In genomic region chr10:32995751-32996150, GRCh38 we compare ENCODE assay signal across 11 cellular contexts. TPM values are rescaled to one million over a fixed set of nuclear protein-coding genes. Genes with fewer than 3 reads are reported as not detected.
A peak's percentile ranks its signal among the peaks of the same experiment; 100 is the strongest.
DNase-seq lines count a peak whose midpoint lies in the region; ATAC-seq and TF ChIP-seq lines count a peak whose summit lies in the region.
"Had no signal": no experiment of that assay in that cellular context is flagged by ENCODE, and none has a peak within 500 bp of the region (broad histone marks: within the 10 kb centered on the region; RNA-seq: fewer than 3 reads in every experiment).

No MANE protein-coding gene starts in this region.

- no peak overlapping the region for H3K4me3 ChIP-seq in left ventricle myocardium inferior
- H3K4me3 ChIP-seq in right cardiac atrium (ENCODE audit: low read length): no peak overlapping the region
- no peak overlapping the region for H3K4me3 ChIP-seq in tibial artery
- no peak overlapping the region for H3K4me3 ChIP-seq in Caco-2 (ENCODE audit: low read depth, low read length)
- H3K4me3 ChIP-seq: colonic mucosa had no signal

- H3K36me3 Mint-ChIP-seq in T-helper 17 cell (ENCODE audit: low read depth) (no peaks in the 10 kb centered on the region), progenitor cell of endocrine pancreas (ENCODE audit: insufficient read depth) (peaks cover under 1% of the 10 kb centered on the region), Caco-2 (ENCODE audit: insufficient read depth, unreplicated experiment) (no peaks in the 10 kb centered on the region)

- peaks cover 5% of the 10 kb centered on the region for H3K4me1 Mint-ChIP-seq in T-helper 17 cell
- peaks cover 2% of the 10 kb centered on the region for H3K4me1 Mint-ChIP-seq in progenitor cell of endocrine pancreas (ENCODE audit: low read depth)
- H3K4me1 Mint-ChIP-seq in Caco-2 (ENCODE audit: low read depth, unreplicated experiment): no peaks in the 10 kb centered on the region
- H3K4me1 Mint-ChIP-seq: activated T-helper 17 cell treated with anti-CD3 and anti-CD28 coated beads, Interleukin-2, amount 50 U/mL, for 72 hours had no signal

- H3K4me3 Mint-ChIP-seq in T-helper 17 cell (peak overlapping the region; percentile 31), progenitor cell of endocrine pancreas (ENCODE audit: low read depth) (no peak overlapping the region), Caco-2 (ENCODE audit: unreplicated experiment) (no peak overlapping the region)
- H3K4me3 Mint-ChIP-seq: activated T-helper 17 cell treated with anti-CD3 and anti-CD28 coated beads, Interleukin-2, amount 50 U/mL, for 72 hours; neural crest cell had no signal

- peaks cover 18% of the 10 kb centered on the region for H3K9me3 ChIP-seq in left ventricle myocardium inferior (replicated peaks)
- no peaks in the 10 kb centered on the region for H3K9me3 ChIP-seq in right cardiac atrium (ENCODE audit: control insufficient read depth, low read length)
- H3K9me3 ChIP-seq in T-helper 17 cell (ENCODE audit: control insufficient read depth, low read length, poor library complexity, severe bottlenecking): no peaks in the 10 kb centered on the region
- no peaks in the 10 kb centered on the region for H3K9me3 ChIP-seq in tibial artery
- H3K9me3 ChIP-seq in Caco-2: peaks cover 5% of the 10 kb centered on the region
- H3K9me3 ChIP-seq: colonic mucosa had no signal

- H3K27ac ChIP-seq in left ventricle myocardium inferior (replicated peaks) (peak overlapping the region; percentile 74), right cardiac atrium (ENCODE audit: low read length) (no peak overlapping the region), tibial artery (peak overlapping the region; percentile 35 to 54)
- H3K27ac ChIP-seq: colonic mucosa had no signal

- intact Hi-C loops in left ventricle myocardium inferior (cut with micrococcal nuclease): loop anchor here (10.0 kb wide), 1 partner anchor 91 kb away; no protein-coding TSS in a partner anchor
- intact Hi-C loops in right cardiac atrium (cut with DNase I): no loop called here
- intact Hi-C loops in tibial artery (cut with DNase I; ENCODE audit: low total_unique reads): no loop called here
- intact Hi-C loops in Caco-2 (cut with micrococcal nuclease; ENCODE audit: unreplicated experiment): no loop called here

- no peaks in the 10 kb centered on the region for H3K27me3 ChIP-seq in left ventricle myocardium inferior (ENCODE audit: low read depth)
- no peaks in the 10 kb centered on the region for H3K27me3 ChIP-seq in right cardiac atrium (ENCODE audit: control insufficient read depth, insufficient read depth)
- H3K27me3 ChIP-seq in tibial artery: no peaks in the 10 kb centered on the region
- no peaks in the 10 kb centered on the region for H3K27me3 ChIP-seq in Caco-2 (replicated peaks; ENCODE audit: control insufficient read depth, insufficient read depth, low read length)
- H3K27me3 ChIP-seq: colonic mucosa had no signal

- no peak overlapping the region for H3K27ac Mint-ChIP-seq in T-helper 17 cell
- no peak overlapping the region for H3K27ac Mint-ChIP-seq in progenitor cell of endocrine pancreas
- no peak overlapping the region for H3K27ac Mint-ChIP-seq in Caco-2 (ENCODE audit: unreplicated experiment)
- H3K27ac Mint-ChIP-seq: activated T-helper 17 cell treated with anti-CD3 and anti-CD28 coated beads, Interleukin-2, amount 50 U/mL, for 72 hours had no signal

- ATAC-seq in right cardiac atrium (no peak), HG02970 (IDR thresholded peaks at IDR 0.05; ENCODE audit: low FRiP score, unreplicated experiment) (peak; percentile 65), T-helper 17 cell (no peak)
- ATAC-seq: activated T-helper 17 cell treated with anti-CD3 and anti-CD28 coated beads, Interleukin-2, amount 50 U/mL, for 72 hours had no signal

- BruUV-seq in Caco-2 (replicated peaks; lab: Mats Ljungman, UMichigan): no TSS peak

- H3K9me3 Mint-ChIP-seq in progenitor cell of endocrine pancreas (ENCODE audit: low read depth): peaks cover 18% of the 10 kb centered on the region
- no peaks in the 10 kb centered on the region for H3K9me3 Mint-ChIP-seq in Caco-2 (ENCODE audit: unreplicated experiment)
- H3K9me3 Mint-ChIP-seq: activated T-helper 17 cell treated with anti-CD3 and anti-CD28 coated beads, Interleukin-2, amount 50 U/mL, for 72 hours had no signal

- POLR2A ChIA-PET in Caco-2 (lab: Charles Lee): no interaction called here

- TF ChIP-seq CTCF in left ventricle myocardium inferior (IDR thresholded peaks at IDR 0.05; ENCODE audit: borderline replicate concordance) (no peak), tibial artery (IDR thresholded peaks at IDR 0.05) (no peak), progenitor cell of endocrine pancreas (IDR thresholded peaks at IDR 0.05; ENCODE audit: unreplicated experiment) (no peak), Caco-2 (IDR thresholded peaks at IDR 0.05; ENCODE audit: insufficient read depth in 1 of 2, low read depth in 1 of 2, low read length in 1 of 2, severe bottlenecking in 1 of 2, unreplicated experiment in 1 of 2) (no peak)

- CTCF ChIA-PET in Caco-2 (lab: Charles Lee): interaction anchor here (0.6 kb wide), 1 partner anchor 193 kb away, joined by 3 read pairs; no protein-coding TSS in a partner anchor

- H3K4me1 ChIP-seq in left ventricle myocardium inferior: peaks cover 13% of the 10 kb centered on the region
- H3K4me1 ChIP-seq in right cardiac atrium (ENCODE audit: control insufficient read depth, insufficient read depth, low read length): peaks cover 3% of the 10 kb centered on the region
- H3K4me1 ChIP-seq in tibial artery: peaks cover 0 to 25% (median 6%) of the 10 kb centered on the region in 4 donors
- H3K4me1 ChIP-seq in Caco-2: no peaks in the 10 kb centered on the region
- H3K4me1 ChIP-seq: colonic mucosa had no signal

- H3K36me3 ChIP-seq in left ventricle myocardium inferior (no peaks in the 10 kb centered on the region), tibial artery (no peaks in the 10 kb centered on the region), Caco-2 (ENCODE audit: control insufficient read depth, insufficient read depth, low read length) (no peaks in the 10 kb centered on the region)
- H3K36me3 ChIP-seq: colonic mucosa had no signal

- WGBS in right cardiac atrium: 27% methylated on average over 3 of the region's 3 CpGs

- H3K27me3 Mint-ChIP-seq in T-helper 17 cell (no peaks in the 10 kb centered on the region), progenitor cell of endocrine pancreas (no peaks in the 10 kb centered on the region), Caco-2 (ENCODE audit: insufficient read depth, unreplicated experiment) (no peaks in the 10 kb centered on the region)
- H3K27me3 Mint-ChIP-seq: activated T-helper 17 cell treated with anti-CD3 and anti-CD28 coated beads, Interleukin-2, amount 50 U/mL, for 72 hours had no signal

- DNase-seq in left ventricle myocardium inferior: no peak
- DNase-seq in right cardiac atrium: no peak
- DNase-seq in T-helper 17 cell: no peak
- DNase-seq in tibial artery: no peak
- no peak for DNase-seq in progenitor cell of endocrine pancreas (ENCODE audit: low spot score, unreplicated experiment)
- DNase-seq in NCI-H1417 treated with DMSO at 0.1 percent for 48 hours (lab: John Stamatoyannopoulos, UW): no peak
- no peak for DNase-seq in Caco-2
- DNase-seq: colonic mucosa had no signal

RNA-seq across cellular contexts. Expression of gene ITGB1, which starts 37.7 kb away (rescaled TPM):
- total RNA-seq in left ventricle myocardium inferior (542 TPM), right cardiac atrium (100 to 1,000 TPM; 453 to 583 (median 494) TPM), T-helper 17 cell (100 to 1,000 TPM; 392 to 428 TPM), progenitor cell of endocrine pancreas (382 and 384 TPM in 2 replicates), Caco-2 (2022) (404 and 474 TPM in 2 replicates)
- polyA plus RNA-seq in right cardiac atrium: 259 TPM
